Comparison of ENCODE assay signal across 12 cellular contexts in genomic region chr20:31678389-31679356, GRCh38. TPM values are rescaled to one million over a fixed set of nuclear protein-coding genes. Genes with fewer than 3 reads are reported as not detected.
DNase-seq lines count a peak whose midpoint lies in the region; ATAC-seq and TF ChIP-seq lines count a peak whose summit lies in the region.
"Had no signal": no experiment of that assay in that cellular context is flagged by ENCODE, and none has a peak within 500 bp of the region (broad histone marks: within the 10 kb centered on the region; RNA-seq: fewer than 3 reads in every experiment).

No MANE protein-coding gene starts in this region.

- H3K23ac ChIP-seq in IMR-90 (ENCODE audit: low read depth, low read length) = peak overlapping the region; percentile 51; the same call in 1 of the 2 replicates

- peak overlapping the region; percentile 8; the same call in 2 of the 3 replicates for H2BK15ac ChIP-seq in IMR-90 (ENCODE audit: low read depth, low read length)

- H4K5ac ChIP-seq in IMR-90 (ENCODE audit: low read depth, low read length) = peak overlapping the region; percentile 74

- H4K91ac ChIP-seq in IMR-90 (ENCODE audit: insufficient read depth, low read depth, low read length) = peak overlapping the region; percentile 48

- peak overlapping the region; percentile 61 for H2BK20ac ChIP-seq in IMR-90 (ENCODE audit: low read depth, low read length)

- peak overlapping the region; percentile 27; the same call in 1 of the 2 replicates for H3K9ac ChIP-seq in IMR-90 (ENCODE audit: low read depth, low read length)

- H3K27ac Mint-ChIP-seq in MCF 10A (ENCODE audit: low read depth, unreplicated experiment) = peak overlapping the region; percentile 66
- H3K27ac Mint-ChIP-seq: memory B cell had no signal

- peak; percentile 62 for ATAC-seq in IMR-90 (ENCODE audit: low read depth)
- ATAC-seq in GM21737 (IDR thresholded peaks at IDR 0.05; ENCODE audit: unreplicated experiment) = no peak
- ATAC-seq in GM18870 (IDR thresholded peaks at IDR 0.05; ENCODE audit: unreplicated experiment) = no peak

- peak overlapping the region; percentile 60 for H3K14ac ChIP-seq in IMR-90 (replicated peaks; ENCODE audit: low read depth, low read length)

- peaks cover 57 to 93% of the 10 kb centered on the region in 2 experiments for H3K79me1 ChIP-seq in IMR-90 (ENCODE audit: low read depth in 1 of 2, low read length in 2 of 2)

- peak overlapping the region; percentile 59 for H3K27ac ChIP-seq in ACC112 (ENCODE audit: low read depth, low read length)
- H3K27ac ChIP-seq in IMR-90 (ENCODE audit: insufficient read depth, low read length) = peak overlapping the region; percentile 4; the same call in 1 of the 2 replicates

- no peaks in the 10 kb centered on the region for H3K27me3 Mint-ChIP-seq in MCF 10A (ENCODE audit: insufficient read depth, unreplicated experiment)
- H3K27me3 Mint-ChIP-seq: memory B cell had no signal

- H3K4me3 ChIP-seq in ACC112 (ENCODE audit: low read depth, low read length) (no peak overlapping the region), IMR-90 (ENCODE audit: insufficient read depth, low read depth, low read length) (no peak overlapping the region)

- WGBS in IMR-90 (ENCODE audit: extremely low coverage in 2 of 2, insufficient read length in 1 of 2), 2 experiments = no CpG with 5 or more reads among the region's 9 CpGs

- H3K4ac ChIP-seq in IMR-90 (ENCODE audit: low read depth, low read length) = peak overlapping the region; percentile 78

- H2BK120ac ChIP-seq in IMR-90 (ENCODE audit: low read depth, low read length) = peak overlapping the region; percentile 61

- H2AK9ac ChIP-seq in IMR-90 (replicated peaks; ENCODE audit: low read depth, low read length, poor library complexity) = peak overlapping the region; percentile 25

- H3K4me3 Mint-ChIP-seq in MCF 10A (ENCODE audit: unreplicated experiment) = peak overlapping the region; percentile 1
- H3K4me3 Mint-ChIP-seq: memory B cell had no signal

- TF ChIP-seq POLR2A in IMR-90 (IDR thresholded peaks at IDR 0.05; ENCODE audit: low read depth, low read length) = no peak

- peaks cover 83% of the 10 kb centered on the region for H3K79me2 ChIP-seq in ACC112 (ENCODE audit: control insufficient read depth, insufficient read depth, low read length, unreplicated experiment)

- POLR2A ChIA-PET in IMR-90 (lab: Charles Lee; ENCODE audit: unreplicated experiment) = no interaction called here
- POLR2A ChIA-PET in MCF 10A (lab: Yijun Ruan, JAX) = interaction anchor here (0.7 to 7.9 kb wide), 14 partner anchors 13 to 61 kb away, joined by 3 to 94 read pairs (median 10); partner anchors contain the start of genes BCL2L1 and TPX2

- peaks cover 51% of the 10 kb centered on the region for H4K20me1 ChIP-seq in IMR-90 (ENCODE audit: insufficient read depth, low read length)

- no peak overlapping the region for H2AFZ ChIP-seq in ACC112 (ENCODE audit: low read length, unreplicated experiment)
- H2AFZ ChIP-seq in IMR-90 (replicated peaks; ENCODE audit: low read length, poor library complexity) = no peak overlapping the region

- TF ChIP-seq RAD21 in IMR-90 (IDR thresholded peaks at IDR 0.05; ENCODE audit: low read length) = no peak

- H2AK5ac ChIP-seq in IMR-90 (ENCODE audit: low read depth, low read length) = peak overlapping the region; percentile 77; the same call in 1 of the 2 replicates

- peak overlapping the region in 1 of 2 experiments; percentile 70; a peak in 3 of 4 replicates for H4K8ac ChIP-seq in IMR-90 (ENCODE audit: low read depth in 2 of 2, low read length in 2 of 2)

- H3K18ac ChIP-seq in IMR-90 (ENCODE audit: low read depth, low read length) = peak overlapping the region; percentile 55

- H3K27me3 ChIP-seq in ACC112 (ENCODE audit: insufficient read depth, low read length) = no peaks in the 10 kb centered on the region
- no peaks in the 10 kb centered on the region for H3K27me3 ChIP-seq in IMR-90 (ENCODE audit: control insufficient read depth, insufficient read depth, low read length)

- H3K9me1 ChIP-seq in IMR-90 (ENCODE audit: insufficient read depth, low read length) = peaks cover 56% of the 10 kb centered on the region

- H3K4me1 ChIP-seq in ACC112 (ENCODE audit: control insufficient read depth, insufficient read depth, low read length, unreplicated experiment) = peaks cover 72% of the 10 kb centered on the region
- peaks cover 36% of the 10 kb centered on the region for H3K4me1 ChIP-seq in IMR-90 (ENCODE audit: control insufficient read depth, insufficient read depth, low read length)

- no peak overlapping the region for H3K4me2 ChIP-seq in IMR-90 (ENCODE audit: low read depth, low read length)

- in situ Hi-C loops in IMR-90 (cut with MboI; ENCODE audit: low sequenced_read_pairs) = no loop called here

- TF ChIP-seq CTCF in IMR-90 (conservative IDR thresholded peaks at IDR 0.05; ENCODE audit: low read depth, low read length) (no peak), MCF 10A (IDR thresholded peaks at IDR 0.05; ENCODE audit: unreplicated experiment) (no peak)

- H2BK5ac ChIP-seq in IMR-90 (ENCODE audit: low read depth, low read length, poor library complexity, severe bottlenecking) = peak overlapping the region; percentile 22

- intact Hi-C loops in IMR-90 (cut with micrococcal nuclease) = no loop called here
- intact Hi-C loops in MCF 10A (cut with micrococcal nuclease) = loop anchor here (5.0 kb wide), 1 partner anchor 44 kb away; the partner anchor contains the start of gene BCL2L1

- H3K9me3 Mint-ChIP-seq in MCF 10A (ENCODE audit: unreplicated experiment) = no peaks in the 10 kb centered on the region
- H3K9me3 Mint-ChIP-seq: memory B cell had no signal

- H3K36me3 ChIP-seq in ACC112 (ENCODE audit: insufficient read depth, low read length) (peaks cover 19% of the 10 kb centered on the region; the same call in 1 of the 2 replicates), IMR-90 (ENCODE audit: control insufficient read depth, insufficient read depth, low read length) (peaks cover 17% of the 10 kb centered on the region)

- dilution Hi-C loops in IMR-90 (cut with HindIII; ENCODE audit: low sequenced_read_pairs, unreplicated experiment) = no loop called here

- no peak for DNase-seq in IMR-90
- peak; percentile 43 for DNase-seq in MCF 10A (ENCODE audit: unreplicated experiment)
- DNase-seq in medulla oblongata (ENCODE audit: extremely low spot score) = peak; percentile 2
- DNase-seq in NCI-H1930 (lab: John Stamatoyannopoulos, UW) = no peak
- no peak for DNase-seq in stimulated activated naive CD4-positive, alpha-beta T cell treated with Interleukin-2 at 50 U/mL for 16 hours (lab: John Stamatoyannopoulos, UW)
- DNase-seq: activated CD8-positive, alpha-beta memory T cell treated with anti-CD3 and anti-CD28 coated beads, Interleukin-2, amount 50 U/mL, for 4 hours; stimulated activated CD8-positive, alpha-beta memory T cell treated with anti-CD3 and anti-CD28 coated beads, Interleukin-4, amount 100 ng/mL, for 48 hours had no signal

- BruUV-seq in IMR-90 (replicated peaks; lab: Mats Ljungman, UMichigan) = no TSS peak
- BruUV-seq in MCF 10A (replicated peaks; lab: Mats Ljungman, UMichigan) = no TSS peak

- CTCF ChIA-PET in IMR-90 (lab: Yijun Ruan, JAX) = interaction anchor here (0.9 kb wide), 1 partner anchor 18 kb away, joined by 3 read pairs; no protein-coding TSS in a partner anchor
- CTCF ChIA-PET in MCF 10A (lab: Yijun Ruan, JAX) = interaction anchor here (0.7 to 13.5 kb wide), 8 partner anchors 14 to 54 kb away, joined by 3 to 174 read pairs (median 4); partner anchors contain the start of gene BCL2L1

- peaks cover 68% of the 10 kb centered on the region for H3K4me1 Mint-ChIP-seq in MCF 10A (ENCODE audit: insufficient read depth, unreplicated experiment)

- no peaks in the 10 kb centered on the region for H3K9me3 ChIP-seq in IMR-90 (ENCODE audit: control insufficient read depth, insufficient read depth, low read length)

- peaks cover 66% of the 10 kb centered on the region for H3K36me3 Mint-ChIP-seq in MCF 10A (ENCODE audit: insufficient read depth, unreplicated experiment)

- H3K56ac ChIP-seq in IMR-90 (ENCODE audit: extremely low read depth, insufficient read depth, low read length) = 0 out of 2 replicates have a peak overlapping the region, but pooled peaks have one; percentile 6

TF ChIP-seq in IMR-90, 13 proteins besides CTCF, POLR2A, EP300 and RAD21 (continues in another document):
- TF ChIP-seq FOS (IDR thresholded peaks at IDR 0.05; ENCODE audit: low read depth, low read length) = no peak
- no peak for TF ChIP-seq MXI1 (IDR thresholded peaks at IDR 0.05; ENCODE audit: borderline replicate concordance, low read depth, low read length)
- TF ChIP-seq, protein P1, sequence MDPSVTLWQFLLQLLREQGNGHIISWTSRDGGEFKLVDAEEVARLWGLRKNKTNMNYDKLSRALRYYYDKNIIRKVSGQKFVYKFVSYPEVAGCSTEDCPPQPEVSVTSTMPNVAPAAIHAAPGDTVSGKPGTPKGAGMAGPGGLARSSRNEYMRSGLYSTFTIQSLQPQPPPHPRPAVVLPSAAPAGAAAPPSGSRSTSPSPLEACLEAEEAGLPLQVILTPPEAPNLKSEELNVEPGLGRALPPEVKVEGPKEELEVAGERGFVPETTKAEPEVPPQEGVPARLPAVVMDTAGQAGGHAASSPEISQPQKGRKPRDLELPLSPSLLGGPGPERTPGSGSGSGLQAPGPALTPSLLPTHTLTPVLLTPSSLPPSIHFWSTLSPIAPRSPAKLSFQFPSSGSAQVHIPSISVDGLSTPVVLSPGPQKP (IDR thresholded peaks at IDR 0.05; ENCODE audit: borderline replicate concordance, low read depth, low read length) = no peak
- TF ChIP-seq NFE2L2 (IDR thresholded peaks at IDR 0.05; ENCODE audit: low read depth, low read length) = no peak
- TF ChIP-seq, protein P2, sequence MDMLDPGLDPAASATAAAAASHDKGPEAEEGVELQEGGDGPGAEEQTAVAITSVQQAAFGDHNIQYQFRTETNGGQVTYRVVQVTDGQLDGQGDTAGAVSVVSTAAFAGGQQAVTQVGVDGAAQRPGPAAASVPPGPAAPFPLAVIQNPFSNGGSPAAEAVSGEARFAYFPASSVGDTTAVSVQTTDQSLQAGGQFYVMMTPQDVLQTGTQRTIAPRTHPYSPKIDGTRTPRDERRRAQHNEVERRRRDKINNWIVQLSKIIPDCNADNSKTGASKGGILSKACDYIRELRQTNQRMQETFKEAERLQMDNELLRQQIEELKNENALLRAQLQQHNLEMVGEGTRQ (IDR thresholded peaks at IDR 0.05; ENCODE audit: low read depth, low read length) = no peak
- TF ChIP-seq CEBPB (IDR thresholded peaks at IDR 0.05; ENCODE audit: low read depth, low read length) = no peak
- TF ChIP-seq RCOR1 (IDR thresholded peaks at IDR 0.05; ENCODE audit: insufficient replicate concordance, low read length) = no peak
- TF ChIP-seq BHLHE40 (IDR thresholded peaks at IDR 0.05; ENCODE audit: low read depth, low read length) = no peak

RNA-seq across cellular contexts. Expression of gene COX4I2, which starts 41.0 kb away (rescaled TPM):
- not detected in 2 replicates for total RNA-seq in IMR-90 (2012; rRNA removed)
- polyA plus RNA-seq in IMR-90 (2012; rRNA removed) = not detected in 2 replicates
- polyA plus RNA-seq in IMR-90 (2012; cell fraction: cytosol; rRNA removed) = not detected in 2 replicates
- not detected in 2 replicates for polyA plus RNA-seq in IMR-90 (2012; cell fraction: nucleus; rRNA removed; ENCODE audit: low replicate concordance)
- not detected in 2 replicates for total RNA-seq in MCF 10A (2022)
- total RNA-seq: NCI-H460 had no signal

RNA-seq across cellular contexts. Expression of gene BCL2L1, which starts 44.0 kb away (rescaled TPM):
- total RNA-seq in IMR-90 (2012; rRNA removed) (41.9 and 45.5 TPM in 2 replicates), MCF 10A (2022) (139 and 156 TPM in 2 replicates)
- 40.2 and 41.9 TPM in 2 replicates for polyA plus RNA-seq in IMR-90 (2012; rRNA removed)
- polyA plus RNA-seq in IMR-90 (2012; cell fraction: cytosol; rRNA removed) = 44.9 and 47.2 TPM in 2 replicates
- 22.6 and 23.8 TPM in 2 replicates for polyA plus RNA-seq in IMR-90 (2012; cell fraction: nucleus; rRNA removed; ENCODE audit: low replicate concordance)

Comparison
In these comparisons a context has a peak if more than half of its experiments do, and no peak if none do; other contexts are left out.
1. DNase-seq: peak in MCF 10A (single experiment) and medulla oblongata (single experiment); none in IMR-90 (single experiment), NCI-H1930 (0 of 2) and stimulated activated naive CD4-positive, alpha-beta T cell treated with Interleukin-2 at 50 U/mL for 16 hours (single experiment).